Comparison of ENCODE assay signal across 8 cellular contexts in the genomic region with DNA sequence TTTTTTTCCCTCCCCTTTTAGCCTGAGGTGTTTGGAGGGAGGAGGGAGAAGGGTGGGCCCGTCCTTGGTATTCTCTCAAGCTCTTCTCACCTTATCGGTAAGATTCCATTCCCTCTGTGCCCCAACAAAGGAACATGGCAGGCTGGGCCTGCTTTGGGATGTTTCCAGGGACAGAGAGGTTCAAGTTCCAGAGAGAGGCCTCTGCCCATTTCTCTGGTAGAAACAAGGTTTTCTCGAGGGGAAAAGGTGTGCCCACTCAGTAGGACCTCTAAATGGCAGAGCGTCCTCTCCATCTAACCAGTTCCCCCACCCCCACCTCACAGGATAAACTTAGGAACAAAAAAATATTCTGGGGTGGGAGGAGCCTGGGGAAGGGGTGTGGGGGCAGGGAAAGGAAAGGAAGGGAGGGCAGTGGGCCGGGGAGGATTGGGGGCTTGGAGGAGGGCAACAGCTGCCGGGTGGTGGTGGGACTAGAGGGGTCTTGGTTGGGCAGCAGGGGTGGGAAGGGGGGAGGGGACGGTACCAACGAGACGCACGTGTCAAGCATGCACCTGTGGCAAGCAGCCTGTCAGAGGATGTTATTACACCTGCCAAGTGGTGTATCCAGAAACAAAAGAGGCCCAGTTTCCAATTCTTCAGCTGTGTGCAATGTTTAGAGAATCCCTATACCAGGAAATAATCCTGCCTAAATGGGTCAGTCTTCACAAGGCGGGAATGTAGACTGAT. TPM values are rescaled to one million over a fixed set of nuclear protein-coding genes. Genes with fewer than 3 reads are reported as not detected.
DNase-seq lines count a peak whose midpoint lies in the region; ATAC-seq, FAIRE-seq and TF ChIP-seq lines count a peak whose summit lies in the region.

No MANE protein-coding gene starts in this region.

- WGBS in esophagus muscularis mucosa = 13% methylated on average over 11 of the region's 11 CpGs
- WGBS in pancreas, 2 donors = 7 to 8% methylated on average over 11 of the region's 11 CpGs

- TF ChIP-seq POLR2A in esophagus muscularis mucosa (IDR thresholded peaks at IDR 0.05; ENCODE audit: low read depth) = no peak

- TF ChIP-seq CTCF in Calu3 (IDR thresholded peaks at IDR 0.05; ENCODE audit: unreplicated experiment) = no peak
- TF ChIP-seq CTCF in activated B cell treated with CpG ODN at 0.5 μM for 24 hours (IDR thresholded peaks at IDR 0.05) = no peak
- no peak for TF ChIP-seq CTCF in esophagus muscularis mucosa (IDR thresholded peaks at IDR 0.05)
- no peak for TF ChIP-seq CTCF in pancreas (IDR thresholded peaks at IDR 0.05)

- no peak for ATAC-seq in activated B cell treated with CpG ODN at 0.5 μM for 24 hours (ENCODE audit: low read depth)
- peak in 3 of 4 donors; percentile 1 for ATAC-seq in pancreas
- no peak for ATAC-seq in HG03196 (IDR thresholded peaks at IDR 0.05; ENCODE audit: unreplicated experiment)
- ATAC-seq in HG03521 (IDR thresholded peaks at IDR 0.05; ENCODE audit: unreplicated experiment) = no peak

- POLR2A ChIA-PET in activated B cell treated with CpG ODN at 0.5 μM for 24 hours (lab: Charles Lee) = interaction anchor here (0.5 to 30.7 kb wide), 9 partner anchors 11 to 193 kb away, joined by 3 to 976 read pairs (median 112); a partner anchor contains a TSS

- H3K36me3 ChIP-seq in esophagus muscularis mucosa = peaks cover 0 to 13% (median 6%) of the 10 kb centered on the region in 4 donors
- H3K36me3 ChIP-seq in pancreas = no peaks in the 10 kb centered on the region

- H3K27ac Mint-ChIP-seq in Calu3 (ENCODE audit: unreplicated experiment) (peak overlapping the region; percentile 100), activated B cell treated with CpG ODN at 0.5 μM for 24 hours (peak overlapping the region; percentile 100)

- intact Hi-C loops in Calu3 (cut with micrococcal nuclease; ENCODE audit: unreplicated experiment) (no loop called here), activated B cell treated with CpG ODN at 0.5 μM for 24 hours (cut with micrococcal nuclease) (loop anchor here (1.0 kb wide), 1 partner anchor 19 kb away; no protein-coding TSS in a partner anchor), esophagus muscularis mucosa (cut with DNase I) (loop anchor here (2.0 to 5.0 kb wide), 2 partner anchors 35 to 177 kb away; no protein-coding TSS in a partner anchor), pancreas (cut with DNase I) (loop anchor here in 1 of 3 donors (5.0 kb wide), 1 partner anchor 33 kb away; no protein-coding TSS in a partner anchor)

- DNase-seq in Calu3 = no peak
- peak; percentile 73 for DNase-seq in LHCN-M2 (ENCODE audit: low read depth)
- DNase-seq in activated B cell treated with CpG ODN at 0.5 μM for 24 hours = no peak
- DNase-seq in esophagus muscularis mucosa (ENCODE audit: extremely low spot score) = no peak
- DNase-seq in pancreas = peak in 5 of 6 donors; percentile 43 to 72 (median 60)
- no peak for DNase-seq in epidermal melanocyte (ENCODE audit: insufficient read length, low spot score)

- peak overlapping the region; percentile 99 to 100 (median 100) for H3K27ac ChIP-seq in esophagus muscularis mucosa (replicated peaks in 1 of 4)
- H3K27ac ChIP-seq in pancreas = peak overlapping the region; percentile 100

- H3K4me1 Mint-ChIP-seq in Calu3 (ENCODE audit: low read depth, unreplicated experiment) (peaks cover 29% of the 10 kb centered on the region), activated B cell treated with CpG ODN at 0.5 μM for 24 hours (peaks cover 72% of the 10 kb centered on the region)

- peaks cover 56% of the 10 kb centered on the region for H3K36me3 Mint-ChIP-seq in Calu3 (ENCODE audit: insufficient read depth, unreplicated experiment)
- peaks cover 47% of the 10 kb centered on the region for H3K36me3 Mint-ChIP-seq in activated B cell treated with CpG ODN at 0.5 μM for 24 hours (ENCODE audit: low read depth)

- H3K4me3 Mint-ChIP-seq in Calu3 (ENCODE audit: low read depth, unreplicated experiment) (peak overlapping the region; percentile 93), activated B cell treated with CpG ODN at 0.5 μM for 24 hours (peak overlapping the region; percentile 96)

- H3K27me3 Mint-ChIP-seq in Calu3 (ENCODE audit: unreplicated experiment) (no peaks in the 10 kb centered on the region), activated B cell treated with CpG ODN at 0.5 μM for 24 hours (no peaks in the 10 kb centered on the region)

- H3K9me3 Mint-ChIP-seq in Calu3 (ENCODE audit: low read depth, unreplicated experiment) (no peaks in the 10 kb centered on the region), activated B cell treated with CpG ODN at 0.5 μM for 24 hours (no peaks in the 10 kb centered on the region)

- FAIRE-seq in pancreas (lab: Jason Lieb, UNC) = no peak

- TF ChIP-seq EP300 in esophagus muscularis mucosa (IDR thresholded peaks at IDR 0.05) = no peak

- no TSS peak for BruUV-seq in Calu3 (replicated peaks; lab: Mats Ljungman, UMichigan)

- H3K9me3 ChIP-seq in esophagus muscularis mucosa = no peaks in the 10 kb centered on the region
- no peaks in the 10 kb centered on the region for H3K9me3 ChIP-seq in pancreas

- CTCF ChIA-PET in Calu3 (lab: Charles Lee) = no interaction called here
- CTCF ChIA-PET in activated B cell treated with CpG ODN at 0.5 μM for 24 hours (lab: Charles Lee) = interaction anchor here (0.9 to 1.5 kb wide), 3 partner anchors 15 to 26 kb away, joined by 3 to 5 read pairs (median 3); no protein-coding TSS in a partner anchor

- no peaks in the 10 kb centered on the region for H3K27me3 ChIP-seq in esophagus muscularis mucosa
- no peaks in the 10 kb centered on the region for H3K27me3 ChIP-seq in pancreas

- peaks cover 21 to 52% (median 46%) of the 10 kb centered on the region in 4 donors for H3K4me1 ChIP-seq in esophagus muscularis mucosa
- peaks cover 16 to 22% (median 20%) of the 10 kb centered on the region in 3 donors for H3K4me1 ChIP-seq in pancreas

- H3K4me3 ChIP-seq in esophagus muscularis mucosa (peak overlapping the region; percentile 74 to 90 (median 85)), pancreas (peak overlapping the region; percentile 76 to 91 (median 82))

RNA-seq across cellular contexts. Expression of a gene that starts 2.1 kb away (rescaled TPM):
- 252 and 260 TPM in 2 replicates for total RNA-seq in Calu3 (2022)
- total RNA-seq in LHCN-M2 (2014; rRNA removed) = 39.0 and 49.7 TPM in 2 replicates
- 313 TPM for polyA plus RNA-seq in LHCN-M2 (2012)
- 370 and 379 TPM in 2 replicates for total RNA-seq in activated B cell treated with CpG ODN at 0.5 μM for 24 hours
- 100 to 1,000 TPM; 156 to 220 (median 189) TPM for total RNA-seq in esophagus muscularis mucosa
- total RNA-seq in pancreas = 100 to 1,000 TPM; 121 to 232 (median 177) TPM
- polyA plus RNA-seq in pancreas = 100 to 1,000 TPM; 132 to 179 TPM

Comparison
In these comparisons a context has a peak if more than half of its experiments do, and no peak if none do; other contexts are left out.
1. DNase-seq: peak in LHCN-M2 (single experiment) and pancreas (5 of 6); none in Calu3 (single experiment), activated B cell treated with CpG ODN at 0.5 μM for 24 hours (single experiment), esophagus muscularis mucosa (single experiment) and epidermal melanocyte (single experiment).
2. ATAC-seq: peak in pancreas (3 of 4); none in activated B cell treated with CpG ODN at 0.5 μM for 24 hours (single experiment), HG03196 (single experiment) and HG03521 (single experiment).